Comparison of ENCODE assay signal across 35 cellular contexts in the genomic region with DNA sequence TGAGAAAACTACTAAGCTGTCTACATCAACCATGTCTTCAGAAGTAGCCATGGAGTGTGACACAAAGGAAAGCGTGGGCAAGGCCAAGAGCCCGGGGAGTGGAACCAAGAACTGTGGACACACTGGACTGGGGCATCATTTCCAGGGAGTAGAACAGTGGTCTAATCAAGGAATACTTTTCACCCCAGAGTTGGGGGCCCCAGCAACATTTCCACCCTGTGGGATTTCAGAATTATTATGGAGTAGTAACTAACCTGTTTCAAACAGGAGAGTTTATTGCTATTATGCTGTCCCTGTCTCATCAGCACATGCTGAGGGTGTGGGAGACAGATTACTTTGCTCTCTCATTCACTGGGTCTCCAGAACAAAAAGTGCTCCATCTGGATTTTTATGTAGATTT. TPM values are rescaled to one million over a fixed set of nuclear protein-coding genes. Genes with fewer than 3 reads are reported as not detected.
"Had no signal": no experiment of that assay in that cellular context is flagged by ENCODE, and none has a peak within 500 bp of the region (broad histone marks: within the 10 kb centered on the region; RNA-seq: fewer than 3 reads in every experiment).

No MANE protein-coding gene starts in this region.

- H3K27me3 ChIP-seq: MG63 had no signal

- DNase-seq: Karpas-422, Kasumi-1, KG1, MG63, MM.1S, MV-4-11, NCI-H1048, NCI-H1092, NCI-H1092 treated with DMSO at 0.1 percent for 48 hours, NCI-H1105, NCI-H1105 treated with DMSO at 0.1 percent for 48 hours, NCI-H1417, NCI-H1417 treated with DMSO at 0.1 percent for 48 hours, NCI-H1436, NCI-H146, NCI-H1694, NCI-H1694 treated with DMSO at 0.1 percent for 48 hours, NCI-H187, NCI-H187 treated with DMSO at 0.1 percent for 48 hours, NCI-H1930, NCI-H2029, NCI-H2029 treated with DMSO at 0.1 percent for 48 hours, NCI-H2081, NCI-H2081 treated with DMSO at 0.1 percent for 48 hours, NCI-H2107, NCI-H2171, NCI-H2171 treated with DMSO at 0.1 percent for 48 hours, NCI-H2227 treated with DMSO at 0.1 percent for 48 hours, NCI-H226, NCI-H345, NCI-H446, NCI-H446 treated with DMSO at 0.1 percent for 48 hours, NCI-H510A had no signal

- H3K9ac ChIP-seq: KMS-11 had no signal

- H3K4me3 ChIP-seq: MG63 had no signal

- H3K27ac ChIP-seq: KMS-11 had no signal

- H3K36me3 ChIP-seq: MG63 had no signal

- H3K9me3 ChIP-seq: MG63 had no signal

RNA-seq across cellular contexts. Expression of a gene that starts 58.0 kb away (rescaled TPM):
- total RNA-seq: M059J had no signal
